30 cellular contexts compared by ENCODE assay signal in the genomic region with DNA sequence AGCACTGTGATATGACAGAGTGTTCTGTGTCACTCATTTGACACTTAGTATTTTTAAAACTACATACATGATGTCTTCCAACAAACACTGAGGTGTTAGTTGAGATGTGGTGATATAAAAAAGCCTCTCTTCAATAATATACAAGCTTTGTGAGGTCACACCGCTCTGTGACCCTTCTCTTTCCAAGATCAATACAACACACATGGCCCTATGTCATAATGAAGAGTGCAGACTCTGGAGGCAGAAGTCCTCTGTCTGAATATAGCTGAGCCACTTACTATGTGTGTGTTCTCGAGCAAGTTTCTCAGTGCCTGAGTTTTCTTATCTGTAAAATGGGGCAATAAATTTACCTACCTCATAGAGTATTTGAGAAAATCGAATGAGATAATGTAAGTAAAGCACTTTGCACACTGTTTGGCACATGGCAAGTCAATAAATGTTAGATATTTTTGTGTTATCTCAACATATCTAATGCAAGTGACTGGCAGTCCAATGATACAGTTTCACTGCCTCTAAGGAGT.
"Had no signal": no experiment of that assay in that cellular context is flagged by ENCODE, and none has a peak within 500 bp of the region (broad histone marks: within the 10 kb centered on the region; RNA-seq: fewer than 3 reads in every experiment).

No MANE protein-coding gene starts in this region.

- H3K9me3 ChIP-seq: left lung, lower lobe of right lung, pancreas, prostate gland, sigmoid colon, stomach, testis, thyroid gland, transverse colon, upper lobe of left lung, vagina had no signal

- H3K4me3 Mint-ChIP-seq: naive thymus-derived CD8-positive, alpha-beta T cell; nephron; neural crest cell; stimulated activated naive B cell treated with anti-CD40 and anti-IgM and Interleukin-4, amounts not matched to agents 10 μg/mL and 1 μg/mL and 100 μg/mL, for 72 hours had no signal

- H3K4me1 ChIP-seq: left lung, lower lobe of right lung, prostate gland, testis, thyroid gland, upper lobe of left lung, vagina had no signal

- H3K4me2 ChIP-seq: smooth muscle cell had no signal

- H3K27me3 ChIP-seq: left lung, pancreas, sigmoid colon, stomach, testis, thyroid gland, transverse colon, upper lobe of left lung, vagina had no signal

- H3K36me3 ChIP-seq: left lung, lower lobe of right lung, pancreas, prostate gland, sigmoid colon, stomach, thyroid gland, transverse colon, upper lobe of left lung, vagina had no signal

- H3K4me1 Mint-ChIP-seq: naive thymus-derived CD8-positive, alpha-beta T cell had no signal

- H3K27ac ChIP-seq: left lung, lower lobe of right lung, pancreas, prostate gland, sigmoid colon, stomach, testis, thyroid gland, transverse colon, upper lobe of left lung, vagina had no signal

- H3K36me3 Mint-ChIP-seq: naive thymus-derived CD8-positive, alpha-beta T cell; stimulated activated naive B cell treated with anti-CD40 and anti-IgM and Interleukin-4, amounts not matched to agents 10 μg/mL and 1 μg/mL and 100 μg/mL, for 72 hours had no signal

- H3K27ac Mint-ChIP-seq: naive thymus-derived CD8-positive, alpha-beta T cell; nephron; stimulated activated naive B cell treated with anti-CD40 and anti-IgM and Interleukin-4, amounts not matched to agents 10 μg/mL and 1 μg/mL and 100 μg/mL, for 72 hours had no signal

- H3K4me3 ChIP-seq: left lung, lower lobe of right lung, pancreas, prostate gland, sigmoid colon, smooth muscle cell, stomach, testis, thyroid gland, transverse colon, upper lobe of left lung, vagina had no signal

- ATAC-seq: left colon; left lung; lower lobe of right lung; naive thymus-derived CD8-positive, alpha-beta T cell; pancreas; right cardiac atrium; stimulated activated naive B cell treated with anti-CD40 and anti-IgM and Interleukin-4, amounts not matched to agents 10 μg/mL and 1 μg/mL and 100 μg/mL, for 72 hours; stimulated activated naive CD8-positive, alpha-beta T cell treated with anti-CD3 and anti-CD28 coated beads, Interleukin-15, Interleukin-2, amounts not matched to agents 100 U/mL and 50 U/mL, for 24 hours had no signal

- DNase-seq: hippocampal formation; kidney; left colon; left lung; lower lobe of right lung; mammary epithelial cell; mesenchymal stem cell; naive thymus-derived CD8-positive, alpha-beta T cell; nucleus accumbens; pancreas; posterior cingulate gyrus; retina; right cardiac atrium; sigmoid colon; stimulated activated CD4-positive, alpha-beta T cell treated with anti-CD3 and anti-CD28 coated beads, Interleukin-1b, Interleukin-23, amount 100 ng/mL, for 48 hours; stimulated activated CD4-positive, alpha-beta T cell treated with anti-CD3 and anti-CD28 coated beads, Interleukin-2, amount 100 ng/mL, for 48 hours; stimulated activated CD4-positive, alpha-beta T cell treated with anti-CD3 and anti-CD28 coated beads, Interleukin-4, amount 100 ng/mL, for 4 hours; stimulated activated CD8-positive, alpha-beta memory T cell treated with anti-CD3 and anti-CD28 coated beads, Interleukin-4, amount 100 ng/mL, for 48 hours; stimulated activated naive B cell treated with anti-CD40 and anti-IgM and Interleukin-4, amounts not matched to agents 10 μg/mL and 1 μg/mL and 100 μg/mL, for 72 hours; stimulated activated naive CD8-positive, alpha-beta T cell treated with anti-CD3 and anti-CD28 coated beads, Interleukin-15, Interleukin-2, amounts not matched to agents 100 U/mL and 50 U/mL, for 24 hours; stomach; testis; thyroid gland; transverse colon; upper lobe of left lung had no signal

- H3K9me3 Mint-ChIP-seq: nephron; stimulated activated naive B cell treated with anti-CD40 and anti-IgM and Interleukin-4, amounts not matched to agents 10 μg/mL and 1 μg/mL and 100 μg/mL, for 72 hours had no signal
